8 cellular contexts compared by ENCODE assay signal in the genomic region with DNA sequence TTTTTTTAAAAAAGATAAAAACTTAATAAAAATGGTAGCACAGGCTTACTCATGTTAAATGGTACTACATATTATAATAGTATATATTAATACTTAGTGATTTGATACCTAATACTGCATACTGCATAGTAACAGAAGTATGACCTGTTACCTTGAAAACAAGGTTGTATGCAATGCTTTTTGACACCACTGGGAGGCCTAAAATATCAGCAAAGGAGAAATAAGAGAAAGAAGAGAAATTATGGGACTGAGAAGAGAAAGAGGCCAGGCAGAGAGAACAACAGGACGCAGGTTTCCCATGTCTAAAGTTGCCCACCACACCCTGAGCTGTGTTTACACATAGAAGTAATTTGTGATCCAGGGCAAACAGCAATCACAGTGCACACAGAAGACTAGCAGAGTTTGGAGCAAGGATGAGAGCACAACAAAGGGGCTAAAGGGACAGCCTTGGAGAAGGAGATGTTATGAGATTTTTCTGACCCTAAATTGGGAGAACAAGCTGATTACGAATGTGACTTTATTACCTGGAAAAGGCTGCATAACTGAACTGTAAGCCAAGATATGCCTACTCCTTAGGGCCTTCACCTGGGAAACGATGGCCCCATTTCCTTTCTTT.
A peak's percentile ranks its signal among the peaks of the same experiment; 100 is the strongest.
DNase-seq lines count a peak whose midpoint lies in the region; ATAC-seq and TF ChIP-seq lines count a peak whose summit lies in the region.

No MANE protein-coding gene starts in this region.

- H2BK120ac ChIP-seq in H9 (ENCODE audit: low read depth, low read length, poor library complexity, severe bottlenecking) = no peak overlapping the region

- H3K36me3 ChIP-seq in OCI-LY1 (ENCODE audit: insufficient read depth, low read length) (no peaks in the 10 kb centered on the region), prostate gland (no peaks in the 10 kb centered on the region)

- H3K4me1 Mint-ChIP-seq in H9 (peaks cover 0 to 2% of the 10 kb centered on the region in 2 experiments; a peak in 1 of 4 replicates), glutamatergic neuron (ENCODE audit: low read depth, unreplicated experiment) (no peaks in the 10 kb centered on the region)
- H3K4me1 Mint-ChIP-seq in activated CD8-positive, alpha-beta memory T cell treated with anti-CD3 and anti-CD28 coated beads, Interleukin-2, amount 10 ng/mL, durations not matched to agents 7 days and 5 days = no peaks in the 10 kb centered on the region

- ATAC-seq in activated CD8-positive, alpha-beta memory T cell treated with anti-CD3 and anti-CD28 coated beads, Interleukin-2, amount 10 ng/mL, durations not matched to agents 7 days and 5 days = no peak
- no peak for ATAC-seq in GM21423 (IDR thresholded peaks at IDR 0.05; ENCODE audit: unreplicated experiment)

- H3K4me3 ChIP-seq in OCI-LY1 (ENCODE audit: low read depth, low read length, poor library complexity, severe bottlenecking) (no peak overlapping the region), prostate gland (no peak overlapping the region)

- no peak overlapping the region for H2BK5ac ChIP-seq in H9 (ENCODE audit: insufficient read length, low read length)

- H3K4me3 Mint-ChIP-seq in H9 = no peak overlapping the region
- H3K4me3 Mint-ChIP-seq in glutamatergic neuron (ENCODE audit: unreplicated experiment) = no peak overlapping the region
- no peak overlapping the region for H3K4me3 Mint-ChIP-seq in activated CD8-positive, alpha-beta memory T cell treated with anti-CD3 and anti-CD28 coated beads, Interleukin-2, amount 10 ng/mL, durations not matched to agents 7 days and 5 days

- no peak overlapping the region for H3K4ac ChIP-seq in H9 (ENCODE audit: low read depth, low read length)

- no peak overlapping the region for H3K23ac ChIP-seq in H9 (ENCODE audit: insufficient read length, low read depth, low read length)

- H3K36me3 Mint-ChIP-seq in H9 (ENCODE audit: insufficient read depth in 1 of 3, low read depth in 3 of 3) = no peaks in the 10 kb centered on the region
- no peaks in the 10 kb centered on the region for H3K36me3 Mint-ChIP-seq in glutamatergic neuron (ENCODE audit: unreplicated experiment)
- no peaks in the 10 kb centered on the region for H3K36me3 Mint-ChIP-seq in activated CD8-positive, alpha-beta memory T cell treated with anti-CD3 and anti-CD28 coated beads, Interleukin-2, amount 10 ng/mL, durations not matched to agents 7 days and 5 days

- no peaks in the 10 kb centered on the region for H3K23me2 ChIP-seq in H9 (ENCODE audit: insufficient read length, low read depth, low read length, poor library complexity, severe bottlenecking)

- H3K9me3 Mint-ChIP-seq in H9 (no peaks in the 10 kb centered on the region), glutamatergic neuron (ENCODE audit: unreplicated experiment) (no peaks in the 10 kb centered on the region)
- H3K9me3 Mint-ChIP-seq in activated CD8-positive, alpha-beta memory T cell treated with anti-CD3 and anti-CD28 coated beads, Interleukin-2, amount 10 ng/mL, durations not matched to agents 7 days and 5 days (ENCODE audit: low read depth) = no peaks in the 10 kb centered on the region

- H2BK12ac ChIP-seq in H9 (ENCODE audit: insufficient read length, low read depth, low read length) = no peak overlapping the region

- DNase-seq in GM10266 (ENCODE audit: extremely low spot score) (no peak), H9 (no peak), glutamatergic neuron (no peak), NCI-H446 treated with DMSO at 0.1 percent for 48 hours (lab: John Stamatoyannopoulos, UW) (no peak), prostate gland (ENCODE audit: low spot score) (no peak)
- no peak for DNase-seq in activated CD8-positive, alpha-beta memory T cell treated with anti-CD3 and anti-CD28 coated beads, Interleukin-2, amount 10 ng/mL, durations not matched to agents 7 days and 5 days

- H4K5ac ChIP-seq in H9 (ENCODE audit: insufficient read length, low read depth, low read length) = peak overlapping the region; percentile 7

- H3K27ac Mint-ChIP-seq in H9 (no peak overlapping the region; a peak in 1 of 7 replicates), glutamatergic neuron (ENCODE audit: unreplicated experiment) (no peak overlapping the region)
- no peak overlapping the region for H3K27ac Mint-ChIP-seq in activated CD8-positive, alpha-beta memory T cell treated with anti-CD3 and anti-CD28 coated beads, Interleukin-2, amount 10 ng/mL, durations not matched to agents 7 days and 5 days

- no peak overlapping the region for H3K27ac ChIP-seq in H9 (ENCODE audit: insufficient read length, low read depth, low read length)
- no peak overlapping the region for H3K27ac ChIP-seq in OCI-LY1 (ENCODE audit: low read depth, low read length, poor library complexity, severe bottlenecking)
- no peak overlapping the region for H3K27ac ChIP-seq in prostate gland

- no peaks in the 10 kb centered on the region for H3K27me3 ChIP-seq in H9 (ENCODE audit: insufficient read depth, low read length)
- H3K27me3 ChIP-seq in OCI-LY1 (ENCODE audit: insufficient read depth, low read length) = no peaks in the 10 kb centered on the region
- H3K27me3 ChIP-seq in prostate gland (replicated peaks; ENCODE audit: insufficient read depth) = no peaks in the 10 kb centered on the region

- no peaks in the 10 kb centered on the region for H3K27me3 Mint-ChIP-seq in H9 (ENCODE audit: low read depth)
- H3K27me3 Mint-ChIP-seq in glutamatergic neuron (ENCODE audit: unreplicated experiment) = no peaks in the 10 kb centered on the region
- H3K27me3 Mint-ChIP-seq in activated CD8-positive, alpha-beta memory T cell treated with anti-CD3 and anti-CD28 coated beads, Interleukin-2, amount 10 ng/mL, durations not matched to agents 7 days and 5 days = peaks cover 4% of the 10 kb centered on the region

- H3K4me1 ChIP-seq in H9 (ENCODE audit: insufficient read depth, low read length) (no peaks in the 10 kb centered on the region), OCI-LY1 (ENCODE audit: insufficient read depth, low read length, severe bottlenecking) (no peaks in the 10 kb centered on the region), prostate gland (replicated peaks) (no peaks in the 10 kb centered on the region)

- TF ChIP-seq CTCF in GM10266 (IDR thresholded peaks at IDR 0.05; ENCODE audit: control insufficient read depth, insufficient read depth, low read depth, missing control alignments) = peak; percentile 30
- TF ChIP-seq CTCF in H9 (conservative IDR thresholded peaks at IDR 0.05) = peak; percentile 60
- TF ChIP-seq CTCF in OCI-LY1 (IDR thresholded peaks at IDR 0.05; ENCODE audit: low read length) = peak; percentile 43
- peak; percentile 70 for TF ChIP-seq CTCF in glutamatergic neuron (IDR thresholded peaks at IDR 0.05; ENCODE audit: partially characterized antibody, unreplicated experiment)
- TF ChIP-seq CTCF in prostate gland (IDR thresholded peaks at IDR 0.05) = peak in 2 of 4 experiments; percentile 21 to 38

- H2BK20ac ChIP-seq in H9 (ENCODE audit: low read depth, low read length, poor library complexity, severe bottlenecking) = no peak overlapping the region

- CTCF ChIA-PET in activated CD8-positive, alpha-beta memory T cell treated with anti-CD3 and anti-CD28 coated beads, Interleukin-2, amount 10 ng/mL, durations not matched to agents 7 days and 5 days (lab: Charles Lee) = no interaction called here

- H3F3A ChIP-seq in OCI-LY1 (ENCODE audit: insufficient read depth, low read length) = no peaks in the 10 kb centered on the region

- H3K9me2 ChIP-seq in OCI-LY1 (ENCODE audit: low read depth, low read length) = no peaks in the 10 kb centered on the region

- H3K9ac ChIP-seq in H9 (ENCODE audit: extremely low read depth, insufficient read length, low read length) (no peak overlapping the region), OCI-LY1 (ENCODE audit: low read length) (no peak overlapping the region)

- H2AFZ ChIP-seq in H9 (ENCODE audit: low read length) (no peak overlapping the region), OCI-LY1 (ENCODE audit: low read length) (no peak overlapping the region)

- no peak overlapping the region for H3K56ac ChIP-seq in H9 (ENCODE audit: insufficient read length, low read depth, low read length)

- no peaks in the 10 kb centered on the region for H3K79me1 ChIP-seq in H9 (ENCODE audit: insufficient read depth, low read depth, low read length, poor library complexity, severe bottlenecking)

- H3K79me2 ChIP-seq in H9 (ENCODE audit: insufficient read depth, low read length) (no peaks in the 10 kb centered on the region), OCI-LY1 (ENCODE audit: insufficient read depth, low read length) (no peaks in the 10 kb centered on the region)

- no peak overlapping the region for H2AK5ac ChIP-seq in H9 (ENCODE audit: insufficient read length, low read length)

- intact Hi-C loops in prostate gland (cut with DNase I) = no loop called here

- no peak overlapping the region for H4K8ac ChIP-seq in H9 (replicated peaks; ENCODE audit: insufficient read length, low read depth, low read length)

- H4K20me1 ChIP-seq in H9 (ENCODE audit: control insufficient read depth, insufficient read depth, insufficient read length) (no peaks in the 10 kb centered on the region), OCI-LY1 (ENCODE audit: insufficient read depth, low read length) (no peaks in the 10 kb centered on the region)

- no peak overlapping the region for H2BK15ac ChIP-seq in H9 (ENCODE audit: low read depth, low read length)

- no peak overlapping the region for H3K14ac ChIP-seq in H9 (ENCODE audit: insufficient read depth, low read length)

- no peak for TF ChIP-seq POLR2A in prostate gland (IDR thresholded peaks at IDR 0.05)

- H4K91ac ChIP-seq in H9 (ENCODE audit: insufficient read length, low read depth, low read length) = no peak overlapping the region

- WGBS in H9 (ENCODE audit: extremely low coverage, insufficient read length, low lambda C conversion rate) = no CpG with 5 or more reads among the region's 3 CpGs
- WGBS in prostate gland = 58% methylated on average over 3 of the region's 3 CpGs

- H3K18ac ChIP-seq in H9 (ENCODE audit: insufficient read length, low read depth, low read length) = no peak overlapping the region

- no peak overlapping the region for H3T11ph ChIP-seq in H9 (ENCODE audit: low read length)

- H3K9me3 ChIP-seq in H9 (ENCODE audit: control insufficient read depth, low read depth, low read length) (no peaks in the 10 kb centered on the region), OCI-LY1 (ENCODE audit: low read length) (no peaks in the 10 kb centered on the region), prostate gland (no peaks in the 10 kb centered on the region)

- H3K4me2 ChIP-seq in H9 (ENCODE audit: insufficient read depth, insufficient read length, low read length) (no peak overlapping the region), OCI-LY1 (ENCODE audit: low read length) (no peak overlapping the region)
